33 cellular contexts compared by ENCODE assay signal in the genomic region with DNA sequence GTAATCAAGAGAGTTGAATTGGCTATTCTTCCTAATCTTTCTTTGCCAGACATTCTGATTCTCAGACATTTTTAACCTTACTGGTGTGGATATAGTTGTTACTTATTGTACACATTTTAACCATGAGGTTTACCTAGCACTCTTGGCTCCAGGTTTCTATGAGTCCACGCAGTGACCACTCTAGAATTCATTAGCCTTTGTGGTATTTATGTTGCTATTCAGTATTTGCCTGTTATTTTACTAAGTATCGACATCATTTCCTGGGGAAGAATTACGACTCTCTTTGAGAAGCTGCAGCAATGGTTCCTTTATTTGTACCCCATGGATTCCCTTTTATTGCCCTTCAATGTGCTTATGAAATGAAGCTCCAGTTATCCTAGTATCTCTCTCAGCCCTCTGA.
"Had no signal": no experiment of that assay in that cellular context is flagged by ENCODE, and none has a peak within 500 bp of the region (broad histone marks: within the 10 kb centered on the region; RNA-seq: fewer than 3 reads in every experiment).

No MANE protein-coding gene starts in this region.

- H3K9me3 ChIP-seq: MG63, SJSA1 had no signal

- DNase-seq: activated CD4-positive, alpha-beta T cell treated with anti-CD3 and anti-CD28 coated beads for 1 hour; activated CD4-positive, alpha-beta T cell treated with anti-CD3 and anti-CD28 coated beads for 48 hours; activated CD4-positive, alpha-beta T cell treated with anti-CD3 and anti-CD28 coated beads, Interleukin-2, amount 50 U/mL, for 48 hours; activated CD4-positive, CD25-positive, alpha-beta regulatory T cell; activated CD8-positive, alpha-beta memory T cell treated with anti-CD3 and anti-CD28 coated beads, Interleukin-2, amount 50 U/mL, for 4 hours; activated CD8-positive, alpha-beta T cell treated with anti-CD3 and anti-CD28 coated beads, Interleukin-2, amount 10 ng/mL, durations not matched to agents 7 days and 5 days; activated gamma-delta T cell treated with Interleukin-2 at 50 U/mL for 16 hours; activated naive CD4-positive, alpha-beta T cell treated with anti-CD3 and anti-CD28 coated beads for 36 hours; activated T-cell treated with anti-CD3 and anti-CD28 coated beads for 4 hours; activated T-cell treated with anti-CD3 and anti-CD28 coated beads, Interleukin-2, amount 50 U/mL, for 4 hours; anterior cingulate cortex; Kasumi-1; KG1; MG63; MV-4-11; NCI-H1092; NCI-H1436 treated with DMSO at 0.1 percent for 48 hours; NCI-H1694 treated with DMSO at 0.1 percent for 48 hours; NCI-H2029; NCI-H345; NCI-H524 treated with DMSO at 0.1 percent for 48 hours; RPMI8226; SHP77 treated with DMSO at 0.1 percent for 48 hours; SW 1271; T-helper 1 cell; T1000; WERI-Rb-1 had no signal

- H3K4me3 Mint-ChIP-seq: activated CD8-positive, alpha-beta T cell treated with anti-CD3 and anti-CD28 coated beads, Interleukin-2, amount 10 ng/mL, durations not matched to agents 7 days and 5 days; activated naive CD4-positive, alpha-beta T cell treated with anti-CD3 and anti-CD28 coated beads for 36 hours; activated T-cell treated with anti-CD3 and anti-CD28 coated beads, Interleukin-2, amount 50 U/mL, for 4 hours; activated T-helper 1 cell treated with anti-CD3 and anti-CD28 coated beads, Interleukin-12 subunit alpha, Interleukin-12 subunit beta, Interleukin-2, Interleukin-4 antibody, amounts not matched to agents 30 ng/mL and 10 ng/mL and 1 ng/mL, durations not matched to agents 14 hours and 24 hours and 36 hours; central memory CD8-positive, alpha-beta T cell had no signal

- H3K4me3 ChIP-seq: cardiac muscle cell, MG63, SJSA1 had no signal

- H3K4me1 Mint-ChIP-seq: central memory CD8-positive, alpha-beta T cell had no signal

- H3K9me3 Mint-ChIP-seq: activated naive CD4-positive, alpha-beta T cell treated with anti-CD3 and anti-CD28 coated beads for 36 hours; activated naive CD4-positive, alpha-beta T cell treated with anti-CD3 and anti-CD28 coated beads, Interleukin-2, amount 50 U/mL, for 72 hours; activated T-cell treated with anti-CD3 and anti-CD28 coated beads, Interleukin-2, amount 50 U/mL, for 4 hours; activated T-helper 1 cell treated with anti-CD3 and anti-CD28 coated beads, Interleukin-12 subunit alpha, Interleukin-12 subunit beta, Interleukin-2, Interleukin-4 antibody, amounts not matched to agents 30 ng/mL and 10 ng/mL and 1 ng/mL, durations not matched to agents 14 hours and 24 hours and 36 hours; central memory CD8-positive, alpha-beta T cell had no signal

- H3K27me3 ChIP-seq: cardiac muscle cell, MG63, SJSA1 had no signal

- H3K36me3 ChIP-seq: cardiac muscle cell, MG63, SJSA1, WERI-Rb-1 had no signal

- H3K27ac Mint-ChIP-seq: activated CD8-positive, alpha-beta T cell treated with anti-CD3 and anti-CD28 coated beads, Interleukin-2, amount 10 ng/mL, durations not matched to agents 7 days and 5 days; activated naive CD4-positive, alpha-beta T cell treated with anti-CD3 and anti-CD28 coated beads for 36 hours; activated naive CD4-positive, alpha-beta T cell treated with anti-CD3 and anti-CD28 coated beads, Interleukin-2, amount 50 U/mL, for 72 hours; activated T-helper 1 cell treated with anti-CD3 and anti-CD28 coated beads, Interleukin-12 subunit alpha, Interleukin-12 subunit beta, Interleukin-2, Interleukin-4 antibody, amounts not matched to agents 30 ng/mL and 10 ng/mL and 1 ng/mL, durations not matched to agents 14 hours and 24 hours and 36 hours had no signal

- H3K27ac ChIP-seq: cardiac muscle cell, SJSA1, WERI-Rb-1 had no signal

- ATAC-seq: activated CD8-positive, alpha-beta T cell treated with anti-CD3 and anti-CD28 coated beads, Interleukin-2, amount 10 ng/mL, durations not matched to agents 7 days and 5 days; activated naive CD4-positive, alpha-beta T cell treated with anti-CD3 and anti-CD28 coated beads, Interleukin-2, amount 50 U/mL, for 72 hours; activated T-cell treated with anti-CD3 and anti-CD28 coated beads, Interleukin-2, amount 50 U/mL, for 4 hours; Panc1 had no signal
